ENCODE assay signal across 9 cellular contexts in the genomic region with DNA sequence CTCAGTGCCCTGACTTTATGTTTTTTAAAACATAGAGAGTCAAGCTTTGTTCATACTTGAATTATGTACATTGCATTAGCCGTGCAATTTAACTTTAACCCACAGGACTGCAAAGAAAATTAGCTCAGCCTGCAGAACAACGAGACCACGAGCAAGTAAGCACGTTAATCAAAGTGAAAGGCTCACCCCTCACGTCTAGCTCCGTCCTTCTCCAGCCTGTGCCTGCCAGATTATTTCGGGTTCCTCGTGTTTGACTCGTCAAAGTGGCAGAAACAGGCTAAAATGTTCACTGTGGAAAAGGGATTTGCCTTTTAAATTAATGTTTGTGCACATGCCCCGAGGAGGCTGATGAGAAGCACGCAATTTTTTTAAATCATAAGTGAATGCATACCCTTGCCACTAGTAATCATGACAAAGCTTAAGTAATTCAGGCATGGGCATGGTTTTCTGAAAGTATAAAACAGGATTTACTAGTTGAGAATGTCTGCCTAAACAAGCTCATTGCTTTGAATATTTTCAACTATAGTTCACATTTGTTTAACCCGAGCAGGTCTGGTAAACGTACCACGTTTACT. TPM values are rescaled to one million over a fixed set of nuclear protein-coding genes. Genes with fewer than 3 reads are reported as not detected.
A peak's percentile ranks its signal among the peaks of the same experiment; 100 is the strongest.
DNase-seq lines count a peak whose midpoint lies in the region; ATAC-seq and TF ChIP-seq lines count a peak whose summit lies in the region.
"Had no signal": no experiment of that assay in that cellular context is flagged by ENCODE, and none has a peak within 500 bp of the region (broad histone marks: within the 10 kb centered on the region; RNA-seq: fewer than 3 reads in every experiment).

No MANE protein-coding gene starts in this region.

- 5 to 6% methylated on average over 14 of the region's 14 CpGs for WGBS in aorta, 2 donors

- H3K9me3 ChIP-seq in lower lobe of right lung (no peaks in the 10 kb centered on the region), aorta (ENCODE audit: control insufficient read depth, low read length) (no peaks in the 10 kb centered on the region)

- peak overlapping the region; percentile 17 for H3K27ac ChIP-seq in angular gyrus (ENCODE audit: low read depth, low read length)
- H3K27ac ChIP-seq in lower lobe of right lung = peak overlapping the region; percentile 13
- H3K27ac ChIP-seq in aorta (ENCODE audit: low read depth in 1 of 2, low read length in 2 of 2) = peak overlapping the region; percentile 36 to 50

- TF ChIP-seq CTCF in lower lobe of right lung (IDR thresholded peaks at IDR 0.05) = no peak

- intact Hi-C loops in lower lobe of right lung (cut with DNase I) (no loop called here), aorta (cut with DNase I) (no loop called here)

- peaks cover 6% of the 10 kb centered on the region for H3K36me3 ChIP-seq in lower lobe of right lung
- peaks cover 0 to 2% of the 10 kb centered on the region in 2 donors for H3K36me3 ChIP-seq in aorta (ENCODE audit: control insufficient read depth in 1 of 2, insufficient read depth in 2 of 2, low read length in 1 of 2)

- peak; percentile 30 for DNase-seq in NCI-H2227 treated with DMSO at 0.1 percent for 48 hours (lab: John Stamatoyannopoulos, UW)
- no peak for DNase-seq in NCI-H2227 (lab: John Stamatoyannopoulos, UW; ENCODE audit: unreplicated experiment)
- no peak for DNase-seq in lower lobe of right lung
- no peak for DNase-seq in aorta
- no peak for DNase-seq in mesenteric fat pad (ENCODE audit: low spot score)
- DNase-seq: right cardiac atrium had no signal

- H3K4me3 ChIP-seq in lower lobe of right lung (peak overlapping the region; percentile 25), aorta (ENCODE audit: low read length in 2 of 2) (no peak overlapping the region)

- H3K27me3 ChIP-seq in lower lobe of right lung (ENCODE audit: low read depth) (no peaks in the 10 kb centered on the region), aorta (ENCODE audit: control insufficient read depth in 1 of 2, insufficient read depth in 2 of 2, low read length in 1 of 2) (no peaks in the 10 kb centered on the region)

- H3K4me1 ChIP-seq in lower lobe of right lung (peaks cover 14% of the 10 kb centered on the region), aorta (ENCODE audit: control insufficient read depth in 1 of 2, insufficient read depth in 2 of 2, low read length in 2 of 2) (peaks cover 0 to 5% of the 10 kb centered on the region in 2 donors)

- ATAC-seq in lower lobe of right lung (no peak), aorta (ENCODE audit: low FRiP score) (no peak), HG02678 (IDR thresholded peaks at IDR 0.05; ENCODE audit: unreplicated experiment) (no peak), HG03354 (IDR thresholded peaks at IDR 0.05; ENCODE audit: poor library complexity, severe bottlenecking, unreplicated experiment) (no peak)
- ATAC-seq: right cardiac atrium had no signal

RNA-seq across cellular contexts. Expression of a gene that starts 15.3 kb away (rescaled TPM):
- total RNA-seq in lower lobe of right lung (89.6 TPM), aorta (100 to 1,000 TPM; 132 to 139 TPM), mesenteric fat pad (75.4 TPM)
- 10 to 100 TPM; 21.2 to 35.8 TPM for polyA plus RNA-seq in aorta
